ENCODE assay signal across 15 cellular contexts in the genomic region with DNA sequence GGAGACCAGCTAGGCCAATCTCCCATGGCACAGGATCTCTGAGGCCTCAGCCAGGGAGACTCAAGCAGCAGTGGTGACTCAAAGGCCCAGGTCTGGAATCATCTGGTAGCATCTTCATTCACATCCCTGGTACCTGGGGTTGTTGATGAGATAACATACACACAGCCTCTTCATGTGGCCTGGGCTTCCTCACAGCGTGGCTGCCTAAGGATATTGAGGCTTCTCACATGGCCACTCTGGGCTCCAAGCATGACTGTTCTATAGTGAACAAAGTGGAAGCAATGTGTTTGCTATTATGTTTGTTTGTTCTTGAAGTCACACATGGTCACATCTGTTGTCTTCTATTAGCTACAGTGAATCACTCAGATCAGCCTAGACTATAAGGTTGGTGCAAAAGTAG.
"Had no signal": no experiment of that assay in that cellular context is flagged by ENCODE, and none has a peak within 500 bp of the region (broad histone marks: within the 10 kb centered on the region; RNA-seq: fewer than 3 reads in every experiment).

No MANE protein-coding gene starts in this region.

- DNase-seq: colonic mucosa; glutamatergic neuron; hypothalamus; left ventricle myocardium inferior; mucosa of descending colon; right cardiac atrium; stimulated activated naive CD4-positive, alpha-beta T cell; SW 1271; T-helper 9 cell; transverse colon had no signal

- H3K9me3 ChIP-seq: colonic mucosa, mucosa of descending colon, SJSA1, transverse colon had no signal

- H3K4me3 ChIP-seq: colonic mucosa, left ventricle myocardium inferior, mucosa of descending colon, SJSA1, skin epidermis, transverse colon had no signal

- H3K4me3 Mint-ChIP-seq: activated T-cell treated with anti-CD3 and anti-CD28 coated beads, Interleukin-2, amount 50 U/mL, for 4 hours; naive thymus-derived CD4-positive, alpha-beta T cell had no signal

- H3K9me3 Mint-ChIP-seq: activated T-cell treated with anti-CD3 and anti-CD28 coated beads, Interleukin-2, amount 50 U/mL, for 4 hours had no signal

- H3K27me3 ChIP-seq: colonic mucosa, SJSA1, transverse colon had no signal

- ATAC-seq: naive thymus-derived CD4-positive, alpha-beta T cell; right cardiac atrium had no signal

- H3K4me1 ChIP-seq: colonic mucosa, foreskin keratinocyte, left ventricle myocardium inferior, SJSA1, transverse colon had no signal

- H3K36me3 ChIP-seq: colonic mucosa, left ventricle myocardium inferior, SJSA1, transverse colon had no signal

- H3K27ac ChIP-seq: colonic mucosa, foreskin keratinocyte, left ventricle myocardium inferior, SJSA1, transverse colon had no signal
